Comparison of ENCODE assay signal across 1 cellular context in genomic region chr6:27470023-27470422, GRCh38.
A peak's percentile ranks its signal among the peaks of the same experiment; 100 is the strongest.
TF ChIP-seq lines count a peak whose summit lies in the region.

No MANE protein-coding gene starts in this region.

TF ChIP-seq in K562, 482 proteins besides CTCF, POLR2A, EP300 and RAD21:
- TF ChIP-seq ERF (CRISPR knock-in tag; IDR thresholded peaks at IDR 0.05) (no peak), CEBPB (tag; IDR thresholded peaks at IDR 0.05) (peak; percentile 91), HMG20A (CRISPR knock-in tag; conservative IDR thresholded peaks at IDR 0.05) (no peak), BRF2 (IDR thresholded peaks at IDR 0.05; ENCODE audit: borderline replicate concordance, insufficient read depth, insufficient read length) (no peak), CEBPG (CRISPR knock-in tag; IDR thresholded peaks at IDR 0.05) (0 out of 2 replicates have a peak, but pooled peaks have one; percentile 16), CEBPG (tag; conservative IDR thresholded peaks at IDR 0.05 in 1 of 2, IDR thresholded peaks at IDR 0.05 in 1 of 2) (peak; percentile 81), ZNF512 (tag; IDR thresholded peaks at IDR 0.05) (0 out of 2 replicates have a peak, but pooled peaks have one; percentile 10), ATF3 (IDR thresholded peaks at IDR 0.05) (peak; percentile 72), ATF3 (CRISPR knock-in tag; conservative IDR thresholded peaks at IDR 0.05) (no peak)
